Comparison of ENCODE assay signal across 10 cellular contexts in genomic region chr12:109949089-109949488, GRCh38. TPM values are rescaled to one million over a fixed set of nuclear protein-coding genes. Genes with fewer than 3 reads are reported as not detected.
DNase-seq lines count a peak whose midpoint lies in the region; ATAC-seq and TF ChIP-seq lines count a peak whose summit lies in the region.
"Had no signal": no experiment of that assay in that cellular context is flagged by ENCODE, and none has a peak within 500 bp of the region (broad histone marks: within the 10 kb centered on the region; RNA-seq: fewer than 3 reads in every experiment).

No MANE protein-coding gene starts in this region.

- TF ChIP-seq POLR2A in esophagus muscularis mucosa (IDR thresholded peaks at IDR 0.05; ENCODE audit: low read depth) = no peak

- H3K27ac Mint-ChIP-seq in natural killer cell = peak overlapping the region; percentile 76 to 80
- H3K27ac Mint-ChIP-seq in natural killer cell treated with Interleukin-12 subunit alpha and Interleukin-12 subunit beta and Interleukin-15 and Interleukin-18, amount 100 ng/mL, for 72 hours = peak overlapping the region in 1 of 2 donors; percentile 82
- no peak overlapping the region for H3K27ac Mint-ChIP-seq in activated T-helper 1 cell treated with anti-CD3 and anti-CD28 coated beads, Interleukin-12 subunit alpha, Interleukin-12 subunit beta, Interleukin-2, Interleukin-4 antibody, amounts not matched to agents 30 ng/mL and 10 ng/mL and 1 ng/mL, durations not matched to agents 14 hours and 24 hours and 36 hours

- intact Hi-C loops in natural killer cell (cut with micrococcal nuclease) (no loop called here), esophagus muscularis mucosa (cut with DNase I) (no loop called here)
- intact Hi-C loops in activated T-helper 1 cell treated with anti-CD3 and anti-CD28 coated beads, Interleukin-12 subunit alpha, Interleukin-12 subunit beta, Interleukin-2, Interleukin-4 antibody, amounts not matched to agents 30 ng/mL and 10 ng/mL and 1 ng/mL, durations not matched to agents 14 hours and 24 hours and 36 hours (cut with micrococcal nuclease) = no loop called here

- no peaks in the 10 kb centered on the region for H3K9me3 Mint-ChIP-seq in natural killer cell
- no peaks in the 10 kb centered on the region for H3K9me3 Mint-ChIP-seq in natural killer cell treated with Interleukin-12 subunit alpha and Interleukin-12 subunit beta and Interleukin-15 and Interleukin-18, amount 100 ng/mL, for 72 hours
- no peaks in the 10 kb centered on the region for H3K9me3 Mint-ChIP-seq in activated T-helper 1 cell treated with anti-CD3 and anti-CD28 coated beads, Interleukin-12 subunit alpha, Interleukin-12 subunit beta, Interleukin-2, Interleukin-4 antibody, amounts not matched to agents 30 ng/mL and 10 ng/mL and 1 ng/mL, durations not matched to agents 14 hours and 24 hours and 36 hours

- H3K36me3 ChIP-seq in esophagus muscularis mucosa = peaks cover 11 to 75% (median 50%) of the 10 kb centered on the region in 4 donors

- no peak overlapping the region for H3K4me3 Mint-ChIP-seq in natural killer cell
- H3K4me3 Mint-ChIP-seq in natural killer cell treated with Interleukin-12 subunit alpha and Interleukin-12 subunit beta and Interleukin-15 and Interleukin-18, amount 100 ng/mL, for 72 hours = no peak overlapping the region
- H3K4me3 Mint-ChIP-seq in activated T-helper 1 cell treated with anti-CD3 and anti-CD28 coated beads, Interleukin-12 subunit alpha, Interleukin-12 subunit beta, Interleukin-2, Interleukin-4 antibody, amounts not matched to agents 30 ng/mL and 10 ng/mL and 1 ng/mL, durations not matched to agents 14 hours and 24 hours and 36 hours = no peak overlapping the region

- H3K9me3 ChIP-seq in esophagus muscularis mucosa = no peaks in the 10 kb centered on the region
- H3K9me3 ChIP-seq: BLaER1 had no signal

- peak overlapping the region; percentile 71 to 81 (median 73) for H3K27ac ChIP-seq in esophagus muscularis mucosa (replicated peaks in 1 of 4)

- ATAC-seq in natural killer cell = no peak
- ATAC-seq in natural killer cell treated with Interleukin-12 subunit alpha and Interleukin-12 subunit beta and Interleukin-15 and Interleukin-18, amount 100 ng/mL, for 72 hours = no peak

- TF ChIP-seq CTCF in natural killer cell (IDR thresholded peaks at IDR 0.05) (no peak), esophagus muscularis mucosa (IDR thresholded peaks at IDR 0.05) (no peak)

- peaks cover 57 to 82% (median 74%) of the 10 kb centered on the region in 4 donors for H3K4me1 ChIP-seq in esophagus muscularis mucosa

- H3K4me3 ChIP-seq in esophagus muscularis mucosa = no peak overlapping the region
- H3K4me3 ChIP-seq: BLaER1 had no signal

- H3K27me3 ChIP-seq in esophagus muscularis mucosa = no peaks in the 10 kb centered on the region
- H3K27me3 ChIP-seq: BLaER1 had no signal

- H3K4me1 Mint-ChIP-seq in natural killer cell = peaks cover 32 to 39% of the 10 kb centered on the region in 2 donors
- peaks cover 37 to 44% of the 10 kb centered on the region in 2 donors for H3K4me1 Mint-ChIP-seq in natural killer cell treated with Interleukin-12 subunit alpha and Interleukin-12 subunit beta and Interleukin-15 and Interleukin-18, amount 100 ng/mL, for 72 hours (ENCODE audit: low read depth in 2 of 2)
- H3K4me1 Mint-ChIP-seq in activated T-helper 1 cell treated with anti-CD3 and anti-CD28 coated beads, Interleukin-12 subunit alpha, Interleukin-12 subunit beta, Interleukin-2, Interleukin-4 antibody, amounts not matched to agents 30 ng/mL and 10 ng/mL and 1 ng/mL, durations not matched to agents 14 hours and 24 hours and 36 hours (ENCODE audit: low read depth) = peaks cover 41% of the 10 kb centered on the region

- peaks cover 64% of the 10 kb centered on the region for H3K36me3 Mint-ChIP-seq in natural killer cell
- peaks cover 48% of the 10 kb centered on the region for H3K36me3 Mint-ChIP-seq in natural killer cell treated with Interleukin-12 subunit alpha and Interleukin-12 subunit beta and Interleukin-15 and Interleukin-18, amount 100 ng/mL, for 72 hours
- peaks cover 55% of the 10 kb centered on the region for H3K36me3 Mint-ChIP-seq in activated T-helper 1 cell treated with anti-CD3 and anti-CD28 coated beads, Interleukin-12 subunit alpha, Interleukin-12 subunit beta, Interleukin-2, Interleukin-4 antibody, amounts not matched to agents 30 ng/mL and 10 ng/mL and 1 ng/mL, durations not matched to agents 14 hours and 24 hours and 36 hours (ENCODE audit: low read depth)

- no peak for TF ChIP-seq EP300 in esophagus muscularis mucosa (IDR thresholded peaks at IDR 0.05)

- 11% methylated on average over 1 of the region's 1 CpG for WGBS in esophagus muscularis mucosa

- H3K27me3 Mint-ChIP-seq in natural killer cell (ENCODE audit: low read depth in 2 of 2) = no peaks in the 10 kb centered on the region
- no peaks in the 10 kb centered on the region for H3K27me3 Mint-ChIP-seq in natural killer cell treated with Interleukin-12 subunit alpha and Interleukin-12 subunit beta and Interleukin-15 and Interleukin-18, amount 100 ng/mL, for 72 hours
- no peaks in the 10 kb centered on the region for H3K27me3 Mint-ChIP-seq in activated T-helper 1 cell treated with anti-CD3 and anti-CD28 coated beads, Interleukin-12 subunit alpha, Interleukin-12 subunit beta, Interleukin-2, Interleukin-4 antibody, amounts not matched to agents 30 ng/mL and 10 ng/mL and 1 ng/mL, durations not matched to agents 14 hours and 24 hours and 36 hours (ENCODE audit: insufficient read depth)

- DNase-seq in natural killer cell (no peak), esophagus muscularis mucosa (ENCODE audit: extremely low spot score) (no peak), mucosa of gallbladder (ENCODE audit: low spot score) (peak; percentile 35), NCI-H748 treated with DMSO at 0.1 percent for 48 hours (lab: John Stamatoyannopoulos, UW) (no peak), anterior cingulate cortex (lab: John Stamatoyannopoulos, UW) (no peak)
- no peak for DNase-seq in natural killer cell treated with Interleukin-12 subunit alpha and Interleukin-12 subunit beta and Interleukin-15 and Interleukin-18, amount 100 ng/mL, for 72 hours (ENCODE audit: low spot score)
- DNase-seq in activated CD8-positive, alpha-beta memory T cell treated with anti-CD3 and anti-CD28 coated beads, Interleukin-2, amount 50 U/mL, for 4 hours = no peak
- no peak for DNase-seq in activated T-helper 1 cell treated with anti-CD3 and anti-CD28 coated beads, Interleukin-12 subunit alpha, Interleukin-12 subunit beta, Interleukin-2, Interleukin-4 antibody, amounts not matched to agents 30 ng/mL and 10 ng/mL and 1 ng/mL, durations not matched to agents 14 hours and 24 hours and 36 hours (ENCODE audit: low spot score)
- DNase-seq: stimulated activated naive CD4-positive, alpha-beta T cell treated with Interleukin-2 at 50 U/mL for 16 hours had no signal

RNA-seq across cellular contexts. Expression of gene GIT2, which starts 47.1 kb away (rescaled TPM):
- total RNA-seq in natural killer cell (100 to 1,000 TPM in 2 of 3 donors, 10 to 100 TPM in 1; 98.8 to 118 (median 117) TPM), esophagus muscularis mucosa (10 to 100 TPM; 28.7 to 46.5 (median 36.2) TPM), mucosa of gallbladder (43.6 TPM)
- 10 to 100 TPM; 87.5 to 94.2 TPM for total RNA-seq in natural killer cell treated with Interleukin-12 subunit alpha and Interleukin-12 subunit beta and Interleukin-15 and Interleukin-18, amount 100 ng/mL, for 72 hours
- total RNA-seq in activated T-helper 1 cell treated with anti-CD3 and anti-CD28 coated beads, Interleukin-12 subunit alpha, Interleukin-12 subunit beta, Interleukin-2, Interleukin-4 antibody, amounts not matched to agents 30 ng/mL and 10 ng/mL and 1 ng/mL, durations not matched to agents 14 hours and 24 hours and 36 hours = 86.2 and 87.5 TPM in 2 replicates

RNA-seq across cellular contexts. Expression of gene TCHP, which starts 49.0 kb away (rescaled TPM):
- total RNA-seq in natural killer cell (10 to 100 TPM; 33.7 to 42.5 (median 38.7) TPM), esophagus muscularis mucosa (10 to 100 TPM; 17.1 to 31.6 (median 21.0) TPM), mucosa of gallbladder (18.8 TPM)
- total RNA-seq in natural killer cell treated with Interleukin-12 subunit alpha and Interleukin-12 subunit beta and Interleukin-15 and Interleukin-18, amount 100 ng/mL, for 72 hours = 10 to 100 TPM; 20.5 to 31.1 TPM
- 30.4 and 31.1 TPM in 2 replicates for total RNA-seq in activated T-helper 1 cell treated with anti-CD3 and anti-CD28 coated beads, Interleukin-12 subunit alpha, Interleukin-12 subunit beta, Interleukin-2, Interleukin-4 antibody, amounts not matched to agents 30 ng/mL and 10 ng/mL and 1 ng/mL, durations not matched to agents 14 hours and 24 hours and 36 hours

RNA-seq across cellular contexts. Expression of gene ANKRD13A, which starts 50.1 kb away (rescaled TPM):
- 10 to 100 TPM; 74.9 to 93.6 (median 90.7) TPM for total RNA-seq in natural killer cell
- 10 to 100 TPM; 65.0 to 81.8 TPM for total RNA-seq in natural killer cell treated with Interleukin-12 subunit alpha and Interleukin-12 subunit beta and Interleukin-15 and Interleukin-18, amount 100 ng/mL, for 72 hours
- total RNA-seq in esophagus muscularis mucosa = 100 to 1,000 TPM in 2 of 4 donors, 10 to 100 TPM in 2; 91.3 to 165 (median 124) TPM
- 54.3 TPM for total RNA-seq in mucosa of gallbladder
- 60.4 and 62.4 TPM in 2 replicates for total RNA-seq in activated T-helper 1 cell treated with anti-CD3 and anti-CD28 coated beads, Interleukin-12 subunit alpha, Interleukin-12 subunit beta, Interleukin-2, Interleukin-4 antibody, amounts not matched to agents 30 ng/mL and 10 ng/mL and 1 ng/mL, durations not matched to agents 14 hours and 24 hours and 36 hours
